11 cellular contexts compared by ENCODE assay signal in the genomic region with DNA sequence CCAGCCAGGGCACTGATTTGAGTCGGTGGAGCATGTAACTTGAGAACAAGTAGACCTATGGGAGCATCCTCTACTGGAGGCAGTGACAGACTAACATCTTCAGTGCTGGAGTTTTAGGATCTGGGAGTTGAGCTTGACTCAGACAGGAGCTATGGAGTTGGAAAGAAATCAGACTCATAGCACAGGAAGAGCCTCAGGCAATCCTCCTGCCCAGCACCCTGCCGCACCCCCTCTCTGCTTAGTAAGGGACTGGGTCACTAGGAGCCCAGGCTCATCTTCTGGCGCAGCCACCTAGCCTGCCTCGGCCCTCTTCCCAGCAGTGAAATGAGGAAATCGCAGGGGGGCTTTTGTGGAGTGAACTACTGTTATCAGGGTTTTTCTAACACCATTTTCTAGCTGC. TPM values are rescaled to one million over a fixed set of nuclear protein-coding genes. Genes with fewer than 3 reads are reported as not detected.
DNase-seq lines count a peak whose midpoint lies in the region; ATAC-seq and TF ChIP-seq lines count a peak whose summit lies in the region.
"Had no signal": no experiment of that assay in that cellular context is flagged by ENCODE, and none has a peak within 500 bp of the region (broad histone marks: within the 10 kb centered on the region; RNA-seq: fewer than 3 reads in every experiment).

No MANE protein-coding gene starts in this region.

- TF ChIP-seq CTCF in fibroblast of mammary gland (conservative IDR thresholded peaks at IDR 0.05; ENCODE audit: control insufficient read depth, insufficient read depth, low read depth, low read length) (no peak), type B pancreatic cell (conservative IDR thresholded peaks at IDR 0.05) (no peak)

- peaks cover 55% of the 10 kb centered on the region for H3K36me3 Mint-ChIP-seq in activated naive CD4-positive, alpha-beta T cell treated with anti-CD3 and anti-CD28 coated beads, Interleukin-2, amount 10 ng/mL, durations not matched to agents 7 days and 5 days
- H3K36me3 Mint-ChIP-seq in activated CD4-positive, alpha-beta memory T cell treated with anti-CD3 and anti-CD28 coated beads, Interleukin-2, amount 10 ng/mL, durations not matched to agents 7 days and 5 days (ENCODE audit: low read depth), result peaks cover 71% of the 10 kb centered on the region
- H3K36me3 Mint-ChIP-seq in type B pancreatic cell, result peaks cover 13% of the 10 kb centered on the region

- H3K4me3 ChIP-seq in fibroblast of mammary gland (ENCODE audit: control insufficient read depth, low read depth, low read length), result no peak overlapping the region
- H3K4me3 ChIP-seq: lung had no signal

- peak overlapping the region; percentile 95 for H3K4me3 Mint-ChIP-seq in activated naive CD4-positive, alpha-beta T cell treated with anti-CD3 and anti-CD28 coated beads, Interleukin-2, amount 10 ng/mL, durations not matched to agents 7 days and 5 days
- peak overlapping the region; percentile 90 for H3K4me3 Mint-ChIP-seq in activated CD4-positive, alpha-beta memory T cell treated with anti-CD3 and anti-CD28 coated beads, Interleukin-2, amount 10 ng/mL, durations not matched to agents 7 days and 5 days
- peak overlapping the region; percentile 82 for H3K4me3 Mint-ChIP-seq in type B pancreatic cell

- peaks cover 59% of the 10 kb centered on the region for H3K4me1 Mint-ChIP-seq in activated naive CD4-positive, alpha-beta T cell treated with anti-CD3 and anti-CD28 coated beads, Interleukin-2, amount 10 ng/mL, durations not matched to agents 7 days and 5 days
- H3K4me1 Mint-ChIP-seq in activated CD4-positive, alpha-beta memory T cell treated with anti-CD3 and anti-CD28 coated beads, Interleukin-2, amount 10 ng/mL, durations not matched to agents 7 days and 5 days, result peaks cover 71% of the 10 kb centered on the region
- peaks cover 28% of the 10 kb centered on the region for H3K4me1 Mint-ChIP-seq in type B pancreatic cell (ENCODE audit: unreplicated experiment)

- H3K27me3 Mint-ChIP-seq in activated naive CD4-positive, alpha-beta T cell treated with anti-CD3 and anti-CD28 coated beads, Interleukin-2, amount 10 ng/mL, durations not matched to agents 7 days and 5 days, result peaks cover 13% of the 10 kb centered on the region
- H3K27me3 Mint-ChIP-seq in activated CD4-positive, alpha-beta memory T cell treated with anti-CD3 and anti-CD28 coated beads, Interleukin-2, amount 10 ng/mL, durations not matched to agents 7 days and 5 days, result peaks cover 2% of the 10 kb centered on the region
- peaks cover 25% of the 10 kb centered on the region for H3K27me3 Mint-ChIP-seq in type B pancreatic cell

- peak overlapping the region; percentile 100 for H3K27ac Mint-ChIP-seq in activated naive CD4-positive, alpha-beta T cell treated with anti-CD3 and anti-CD28 coated beads, Interleukin-2, amount 10 ng/mL, durations not matched to agents 7 days and 5 days
- no peak overlapping the region for H3K27ac Mint-ChIP-seq in activated CD4-positive, alpha-beta memory T cell treated with anti-CD3 and anti-CD28 coated beads, Interleukin-2, amount 10 ng/mL, durations not matched to agents 7 days and 5 days
- no peak overlapping the region for H3K27ac Mint-ChIP-seq in type B pancreatic cell

- no peak for DNase-seq in activated naive CD4-positive, alpha-beta T cell treated with anti-CD3 and anti-CD28 coated beads, Interleukin-2, amount 10 ng/mL, durations not matched to agents 7 days and 5 days
- no peak for DNase-seq in activated naive CD4-positive, alpha-beta T cell (lab: John Stamatoyannopoulos, UW)
- no peak for DNase-seq in activated CD4-positive, alpha-beta memory T cell treated with anti-CD3 and anti-CD28 coated beads, Interleukin-2, amount 10 ng/mL, durations not matched to agents 7 days and 5 days
- DNase-seq in fibroblast of mammary gland (ENCODE audit: low read depth) (peak; percentile 55), type B pancreatic cell (ENCODE audit: extremely low spot score, unreplicated experiment) (no peak)
- DNase-seq: GOT3, NCI-H2081 had no signal

- ATAC-seq in HG03460 (IDR thresholded peaks at IDR 0.05; ENCODE audit: unreplicated experiment) (no peak), GM19035 (IDR thresholded peaks at IDR 0.05; ENCODE audit: unreplicated experiment) (no peak)
- no peak for ATAC-seq in activated CD4-positive, CD25-positive, alpha-beta regulatory T cell treated with anti-CD3 and anti-CD28 coated beads, Interleukin-2, amount 50 U/mL, for 24 hours

- CTCF ChIA-PET in activated naive CD4-positive, alpha-beta T cell treated with anti-CD3 and anti-CD28 coated beads, Interleukin-2, amount 10 ng/mL, durations not matched to agents 7 days and 5 days (lab: Charles Lee), result interaction anchor here (0.6 to 5.7 kb wide), 4 partner anchors 8 to 236 kb away, joined by 3 to 33 read pairs (median 14); no protein-coding TSS in a partner anchor
- CTCF ChIA-PET in activated CD4-positive, alpha-beta memory T cell treated with anti-CD3 and anti-CD28 coated beads, Interleukin-2, amount 10 ng/mL, durations not matched to agents 7 days and 5 days (lab: Charles Lee), result interaction anchor here (0.6 to 6.2 kb wide), 4 partner anchors 9 to 133 kb away, joined by 3 to 63 read pairs (median 9); no protein-coding TSS in a partner anchor

- H3K9me3 Mint-ChIP-seq in activated naive CD4-positive, alpha-beta T cell treated with anti-CD3 and anti-CD28 coated beads, Interleukin-2, amount 10 ng/mL, durations not matched to agents 7 days and 5 days, result no peaks in the 10 kb centered on the region
- H3K9me3 Mint-ChIP-seq in activated CD4-positive, alpha-beta memory T cell treated with anti-CD3 and anti-CD28 coated beads, Interleukin-2, amount 10 ng/mL, durations not matched to agents 7 days and 5 days, result no peaks in the 10 kb centered on the region
- peaks cover 6% of the 10 kb centered on the region for H3K9me3 Mint-ChIP-seq in type B pancreatic cell

- POLR2A ChIA-PET in activated CD4-positive, alpha-beta memory T cell treated with anti-CD3 and anti-CD28 coated beads, Interleukin-2, amount 10 ng/mL, durations not matched to agents 7 days and 5 days (lab: Charles Lee), result interaction anchor here (1.3 to 8.2 kb wide), 5 partner anchors 7 to 97 kb away, joined by 3 to 221 read pairs (median 41); a partner anchor contains a TSS

RNA-seq across cellular contexts. Expression of a gene that starts 3.6 kb away (rescaled TPM):
- total RNA-seq in activated CD4-positive, alpha-beta memory T cell treated with anti-CD3 and anti-CD28 coated beads, Interleukin-2, amount 10 ng/mL, durations not matched to agents 7 days and 5 days, result 10 to 100 TPM; 80.0 to 86.8 TPM
- total RNA-seq in type B pancreatic cell (ENCODE audit: low replicate concordance), result 5.1 and 11.9 TPM in 2 replicates

RNA-seq across cellular contexts. Expression of a gene that starts 35.0 kb away (rescaled TPM):
- total RNA-seq in activated CD4-positive, alpha-beta memory T cell treated with anti-CD3 and anti-CD28 coated beads, Interleukin-2, amount 10 ng/mL, durations not matched to agents 7 days and 5 days, result 1 to 10 TPM in 1 of 2 experiments, under 1 TPM in 1; 0.78 to 1.0 TPM
- 1.1 and 2.5 TPM in 2 replicates for total RNA-seq in type B pancreatic cell (ENCODE audit: low replicate concordance)
